24 cellular contexts compared by ENCODE assay signal in genomic region chr10:21488246-21488953, GRCh38. TPM values are rescaled to one million over a fixed set of nuclear protein-coding genes. Genes with fewer than 3 reads are reported as not detected.
DNase-seq lines count a peak whose midpoint lies in the region; ATAC-seq and TF ChIP-seq lines count a peak whose summit lies in the region.
"Had no signal": no experiment of that assay in that cellular context is flagged by ENCODE, and none has a peak within 500 bp of the region (broad histone marks: within the 10 kb centered on the region; RNA-seq: fewer than 3 reads in every experiment).

No MANE protein-coding gene starts in this region.

- H2AFZ ChIP-seq in OCI-LY3 (ENCODE audit: low read depth, low read length): no peak overlapping the region

- H3K36me3 Mint-ChIP-seq in neural crest cell (ENCODE audit: low read depth): no peaks in the 10 kb centered on the region

- H3K4me3 ChIP-seq in OCI-LY3 (ENCODE audit: low read length): no peak overlapping the region
- H3K4me3 ChIP-seq: HAP-1, uterus had no signal

- DNase-seq in Caki2 (ENCODE audit: low read depth) (peak; percentile 57), fibroblast of gingiva (ENCODE audit: low read depth) (peak; percentile 29), neural crest cell (ENCODE audit: low read depth, low spot score) (no peak), NCI-H1930 (lab: John Stamatoyannopoulos, UW) (no peak)
- DNase-seq in activated effector memory CD4-positive, alpha-beta T cell treated with Interleukin-2 at 50 U/mL for 16 hours: no peak
- DNase-seq: activated CD4-positive, alpha-beta T cell treated with anti-CD3 and anti-CD28 coated beads, Interleukin-2, amount 10 ng/mL, durations not matched to agents 7 days and 5 days; activated CD8-positive, alpha-beta memory T cell treated with anti-CD3 and anti-CD28 coated beads, Interleukin-2, amount 50 U/mL, for 48 hours; activated gamma-delta T cell treated with Interleukin-2 at 50 U/mL for 16 hours; amygdala; COR-L47; EL; foreskin fibroblast; hippocampal formation; kidney; NCI-H1417; NCI-H345; RPMI8226; stimulated activated CD4-positive, alpha-beta T cell treated with anti-CD3 and anti-CD28 coated beads, Interleukin-4, amount 100 ng/mL, for 1 hour; uterus had no signal

- H3K27ac ChIP-seq in OCI-LY3 (ENCODE audit: low read length): no peak overlapping the region
- H3K27ac ChIP-seq: neutrophil, uterus had no signal

- no peak for TF ChIP-seq CTCF in OCI-LY3 (IDR thresholded peaks at IDR 0.05; ENCODE audit: low read depth, low read length)
- no peak for TF ChIP-seq CTCF in neural crest cell (conservative IDR thresholded peaks at IDR 0.05)

- H3K27ac Mint-ChIP-seq in neural crest cell (ENCODE audit: unreplicated experiment): no peak overlapping the region
- H3K27ac Mint-ChIP-seq: activated CD4-positive, alpha-beta T cell treated with anti-CD3 and anti-CD28 coated beads, Interleukin-2, amount 10 ng/mL, durations not matched to agents 7 days and 5 days had no signal

- no peaks in the 10 kb centered on the region for H3K27me3 Mint-ChIP-seq in neural crest cell (ENCODE audit: low read depth)

- peak overlapping the region; percentile 40 for H3K4me3 Mint-ChIP-seq in neural crest cell
- H3K4me3 Mint-ChIP-seq: activated CD4-positive, alpha-beta T cell treated with anti-CD3 and anti-CD28 coated beads, Interleukin-2, amount 10 ng/mL, durations not matched to agents 7 days and 5 days had no signal

- H3K4me1 Mint-ChIP-seq in neural crest cell: peaks cover 22% of the 10 kb centered on the region
- H3K4me1 Mint-ChIP-seq: activated CD4-positive, alpha-beta T cell treated with anti-CD3 and anti-CD28 coated beads, Interleukin-2, amount 10 ng/mL, durations not matched to agents 7 days and 5 days had no signal

- peak overlapping the region; percentile 44 for H3K4me2 ChIP-seq in OCI-LY3 (ENCODE audit: low read length)

- H3K9me3 Mint-ChIP-seq in neural crest cell: no peaks in the 10 kb centered on the region
- H3K9me3 Mint-ChIP-seq: activated CD4-positive, alpha-beta T cell treated with anti-CD3 and anti-CD28 coated beads, Interleukin-2, amount 10 ng/mL, durations not matched to agents 7 days and 5 days had no signal

- H4K20me1 ChIP-seq in OCI-LY3 (ENCODE audit: insufficient read depth, low read length): no peaks in the 10 kb centered on the region

- no peak overlapping the region for H3K9ac ChIP-seq in OCI-LY3 (ENCODE audit: low read length)

- ATAC-seq in HG02885 (IDR thresholded peaks at IDR 0.05; ENCODE audit: poor library complexity, unreplicated experiment): no peak
- ATAC-seq in GM21367 (IDR thresholded peaks at IDR 0.05; ENCODE audit: unreplicated experiment): no peak

- no peaks in the 10 kb centered on the region for H3K27me3 ChIP-seq in OCI-LY3 (ENCODE audit: low read depth, low read length)
- H3K27me3 ChIP-seq: uterus had no signal

- peaks cover 7% of the 10 kb centered on the region; the same call in 1 of the 2 replicates for H3K4me1 ChIP-seq in OCI-LY3 (ENCODE audit: low read length)
- H3K4me1 ChIP-seq: uterus had no signal

- H3K9me3 ChIP-seq in OCI-LY3 (ENCODE audit: insufficient read depth, low read length): no peaks in the 10 kb centered on the region
- H3K9me3 ChIP-seq: HAP-1, neutrophil, uterus had no signal

- in situ Hi-C loops in Caki2 (cut with HindIII; ENCODE audit: low pct_unique_long_range_greater_than_20kb, low sequenced_read_pairs): no loop called here

- no peaks in the 10 kb centered on the region for H3K36me3 ChIP-seq in OCI-LY3 (replicated peaks; ENCODE audit: low read depth, low read length)
- H3K36me3 ChIP-seq: HAP-1, neutrophil, uterus had no signal

- H3K79me2 ChIP-seq in OCI-LY3 (ENCODE audit: low read length): no peaks in the 10 kb centered on the region

RNA-seq across cellular contexts. Expression of gene SKIDA1, which starts 37.1 kb away (rescaled TPM):
- total RNA-seq in Caki2 (2014; rRNA removed; shearing (Covaris generic); ENCODE audit: low replicate concordance): 5.0 and 9.0 TPM in 2 replicates
- total RNA-seq in neural crest cell: 52.1 and 53.0 TPM in 2 replicates

RNA-seq across cellular contexts. Expression of gene MLLT10, which starts 45.6 kb away (rescaled TPM):
- 18.9 and 30.5 TPM in 2 replicates for total RNA-seq in Caki2 (2014; rRNA removed; shearing (Covaris generic); ENCODE audit: low replicate concordance)
- total RNA-seq in neural crest cell: 52.6 and 58.1 TPM in 2 replicates

Comparison
In these comparisons a context has a peak if more than half of its experiments do, and no peak if none do; other contexts are left out.
1. DNase-seq: peak in Caki2 (single experiment) and fibroblast of gingiva (single experiment); none in neural crest cell (single experiment), NCI-H1930 (0 of 2) and activated effector memory CD4-positive, alpha-beta T cell treated with Interleukin-2 at 50 U/mL for 16 hours (single experiment).